Comparison of ENCODE assay signal across 20 cellular contexts in the genomic region with DNA sequence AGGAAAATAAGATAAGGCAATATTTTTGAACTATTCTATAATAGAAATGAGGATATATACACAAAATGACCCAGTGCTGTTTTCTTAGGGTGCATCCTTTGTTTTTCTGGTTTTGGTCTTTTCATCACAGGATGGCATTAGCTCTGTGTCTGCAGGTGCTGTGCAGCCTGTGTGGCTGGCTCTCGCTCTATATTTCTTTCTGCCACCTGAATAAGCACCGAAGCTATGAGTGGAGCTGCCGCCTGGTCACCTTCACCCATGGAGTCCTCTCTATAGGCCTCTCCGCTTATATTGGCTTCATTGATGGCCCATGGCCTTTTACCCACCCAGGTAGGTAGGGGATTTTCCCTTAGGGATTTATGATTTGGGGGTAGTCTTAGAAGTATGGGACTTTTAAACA. TPM values are rescaled to one million over a fixed set of nuclear protein-coding genes. Genes with fewer than 3 reads are reported as not detected.
DNase-seq lines count a peak whose midpoint lies in the region; ATAC-seq, FAIRE-seq and TF ChIP-seq lines count a peak whose summit lies in the region.
"Had no signal": no experiment of that assay in that cellular context is flagged by ENCODE, and none has a peak within 500 bp of the region (broad histone marks: within the 10 kb centered on the region; RNA-seq: fewer than 3 reads in every experiment).

No MANE protein-coding gene starts in this region.

- peak overlapping the region; percentile 25; the same call in 1 of the 2 replicates for H4K5ac ChIP-seq in IMR-90 (ENCODE audit: low read depth, low read length)

- H3K4ac ChIP-seq in IMR-90 (ENCODE audit: low read depth, low read length): no peak overlapping the region

- BruUV-seq in IMR-90 (replicated peaks; lab: Mats Ljungman, UMichigan): no TSS peak

- H3K14ac ChIP-seq in IMR-90 (replicated peaks; ENCODE audit: low read depth, low read length): 0 out of 2 replicates have a peak overlapping the region, but pooled peaks have one; percentile 34

- dilution Hi-C loops in IMR-90 (cut with HindIII; ENCODE audit: low sequenced_read_pairs, unreplicated experiment): no loop called here

- no peak overlapping the region for H3K56ac ChIP-seq in IMR-90 (ENCODE audit: extremely low read depth, insufficient read depth, low read length)

- H2AK9ac ChIP-seq in IMR-90 (replicated peaks; ENCODE audit: low read depth, low read length, poor library complexity): no peak overlapping the region

- TF ChIP-seq EP300 in A549 (IDR thresholded peaks at IDR 0.05): no peak

- no peaks in the 10 kb centered on the region for H3K9me3 Mint-ChIP-seq in nephron progenitor cell
- H3K9me3 Mint-ChIP-seq: activated CD4-positive, alpha-beta memory T cell treated with anti-CD3 and anti-CD28 coated beads for 36 hours; activated naive CD4-positive, alpha-beta T cell treated with anti-CD3 and anti-CD28 coated beads, Interleukin-2, amount 50 U/mL, for 24 hours; natural killer cell; stimulated activated memory B cell treated with anti-CD40 and anti-IgM and Interleukin-4, amounts not matched to agents 10 μg/mL and 1 μg/mL and 100 μg/mL, for 72 hours had no signal

- H3K36me3 ChIP-seq in IMR-90 (ENCODE audit: control insufficient read depth, insufficient read depth, low read length) (peaks cover 9% of the 10 kb centered on the region), brain microvascular endothelial cell (replicated peaks) (peaks cover 9% of the 10 kb centered on the region)

- CTCF ChIA-PET in A549 (lab: Yijun Ruan, JAX) (interaction anchor here (1.2 to 1.8 kb wide), 2 partner anchors 24 to 155 kb away, joined by 3 to 9 read pairs; no protein-coding TSS in a partner anchor), IMR-90 (lab: Yijun Ruan, JAX) (interaction anchor here (1.3 kb wide), 1 partner anchor 24 kb away, joined by 5 read pairs; no protein-coding TSS in a partner anchor)

- WGBS in A549 (ENCODE audit: missing lambda C conversion rate): 88% methylated on average over 4 of the region's 4 CpGs
- WGBS in IMR-90 (ENCODE audit: extremely low coverage in 2 of 2, insufficient read length in 1 of 2), 2 experiments: 90% methylated on average over 2 of the region's 4 CpGs; no CpG with 5 or more reads in 1 of the 2 experiments

- H3K4me2 ChIP-seq in A549: peak overlapping the region; percentile 78
- H3K4me2 ChIP-seq in IMR-90 (ENCODE audit: low read depth, low read length): 0 out of 2 replicates have a peak overlapping the region, but pooled peaks have one; percentile 26

- POLR2A ChIA-PET in A549 (lab: Yijun Ruan, JAX) (no interaction called here), IMR-90 (lab: Charles Lee; ENCODE audit: unreplicated experiment) (no interaction called here)

- no peak overlapping the region for H2AFZ ChIP-seq in IMR-90 (replicated peaks; ENCODE audit: low read length, poor library complexity)

- no peak overlapping the region; a peak in 1 of 4 replicates for H4K8ac ChIP-seq in IMR-90 (ENCODE audit: low read depth in 2 of 2, low read length in 2 of 2)

- H2BK15ac ChIP-seq in IMR-90 (ENCODE audit: low read depth, low read length): no peak overlapping the region

- no peak overlapping the region for H2BK20ac ChIP-seq in IMR-90 (ENCODE audit: low read depth, low read length)

- peak overlapping the region; percentile 67 for H2BK5ac ChIP-seq in IMR-90 (ENCODE audit: low read depth, low read length, poor library complexity, severe bottlenecking)

- peak overlapping the region; percentile 67; the same call in 1 of the 2 replicates for H2AK5ac ChIP-seq in IMR-90 (ENCODE audit: low read depth, low read length)

- H3K79me1 ChIP-seq in IMR-90 (ENCODE audit: low read depth in 1 of 2, low read length in 2 of 2): peaks cover 30 to 50% of the 10 kb centered on the region in 2 experiments

- H3K4me1 Mint-ChIP-seq in nephron progenitor cell: peaks cover 29% of the 10 kb centered on the region

- in situ Hi-C loops in IMR-90 (cut with MboI; ENCODE audit: low sequenced_read_pairs) (loop anchor here (25.0 kb wide), 1 partner anchor 110 kb away; no protein-coding TSS in a partner anchor), brain microvascular endothelial cell (cut with HindIII; ENCODE audit: low pct_ligation_motif_present, low sequenced_read_pairs) (no loop called here)

- TF ChIP-seq RAD21 in A549 (conservative IDR thresholded peaks at IDR 0.05 in 1 of 2, IDR thresholded peaks at IDR 0.05 in 1 of 2): no peak
- TF ChIP-seq RAD21 in IMR-90 (IDR thresholded peaks at IDR 0.05; ENCODE audit: low read length): no peak

- peak overlapping the region; percentile 84 for H3K4me3 Mint-ChIP-seq in nephron progenitor cell
- H3K4me3 Mint-ChIP-seq: activated CD4-positive, alpha-beta memory T cell treated with anti-CD3 and anti-CD28 coated beads for 36 hours; natural killer cell; stimulated activated memory B cell treated with anti-CD40 and anti-IgM and Interleukin-4, amounts not matched to agents 10 μg/mL and 1 μg/mL and 100 μg/mL, for 72 hours had no signal

- H4K91ac ChIP-seq in IMR-90 (ENCODE audit: insufficient read depth, low read depth, low read length): no peak overlapping the region

- H3K27me3 ChIP-seq in IMR-90 (ENCODE audit: control insufficient read depth, insufficient read depth, low read length): no peaks in the 10 kb centered on the region
- H3K27me3 ChIP-seq in brain microvascular endothelial cell (replicated peaks): no peaks in the 10 kb centered on the region
- H3K27me3 ChIP-seq in foreskin keratinocyte: no peaks in the 10 kb centered on the region
- H3K27me3 ChIP-seq: thyroid gland had no signal

- H4K20me1 ChIP-seq in IMR-90 (ENCODE audit: insufficient read depth, low read length): peaks cover 4% of the 10 kb centered on the region; the same call in 1 of the 2 replicates

- FAIRE-seq in A549 (lab: Jason Lieb, UNC): no peak
- FAIRE-seq: bronchial epithelial cell had no signal

- intact Hi-C loops in IMR-90 (cut with micrococcal nuclease): no loop called here

- no peak overlapping the region for H3K27ac ChIP-seq in A549
- peak overlapping the region; percentile 52; the same call in 1 of the 2 replicates for H3K27ac ChIP-seq in IMR-90 (ENCODE audit: insufficient read depth, low read length)
- peak overlapping the region; percentile 96 for H3K27ac ChIP-seq in brain microvascular endothelial cell
- no peak overlapping the region for H3K27ac ChIP-seq in foreskin keratinocyte
- H3K27ac ChIP-seq: lower lobe of right lung had no signal

- H3K4me3 ChIP-seq in A549: no peak overlapping the region
- H3K4me3 ChIP-seq in IMR-90 (ENCODE audit: insufficient read depth, low read depth, low read length): no peak overlapping the region
- no peak overlapping the region for H3K4me3 ChIP-seq in brain microvascular endothelial cell (ENCODE audit: low read depth, low read length)
- H3K4me3 ChIP-seq: lower lobe of right lung, thyroid gland had no signal

- no peak overlapping the region for H3K9ac ChIP-seq in IMR-90 (ENCODE audit: low read depth, low read length)

- TF ChIP-seq CTCF in A549 (IDR thresholded peaks at IDR 0.05) (no peak), IMR-90 (conservative IDR thresholded peaks at IDR 0.05; ENCODE audit: low read depth, low read length) (no peak), brain microvascular endothelial cell (IDR thresholded peaks at IDR 0.05; ENCODE audit: low read depth, low read length, missing control alignments) (no peak), nephron progenitor cell (IDR thresholded peaks at IDR 0.05) (no peak), foreskin keratinocyte (conservative IDR thresholded peaks at IDR 0.05) (no peak)

- peaks cover 26% of the 10 kb centered on the region for H3K36me3 Mint-ChIP-seq in nephron progenitor cell (ENCODE audit: low read depth)
- H3K36me3 Mint-ChIP-seq: activated CD4-positive, alpha-beta memory T cell treated with anti-CD3 and anti-CD28 coated beads for 36 hours; activated naive CD4-positive, alpha-beta T cell treated with anti-CD3 and anti-CD28 coated beads, Interleukin-2, amount 50 U/mL, for 24 hours; natural killer cell; stimulated activated memory B cell treated with anti-CD40 and anti-IgM and Interleukin-4, amounts not matched to agents 10 μg/mL and 1 μg/mL and 100 μg/mL, for 72 hours had no signal

- DNase-seq in A549 (ENCODE audit: low read depth in 1 of 2, low spot score in 1 of 2): no peak
- DNase-seq in IMR-90: no peak
- DNase-seq in brain microvascular endothelial cell: no peak
- no peak for DNase-seq in nephron progenitor cell
- DNase-seq in GDM1 (lab: John Stamatoyannopoulos, UW): no peak
- DNase-seq in foreskin keratinocyte: no peak
- no peak for DNase-seq in AG20443 (ENCODE audit: low spot score)
- DNase-seq: activated CD4-positive, alpha-beta memory T cell treated with anti-CD3 and anti-CD28 coated beads for 36 hours; DMS79 treated with DMSO at 0.1 percent for 48 hours; lower lobe of right lung; natural killer cell; NCI-H1436 treated with DMSO at 0.1 percent for 48 hours; NCI-H82; SW 1271; thyroid gland had no signal

- TF ChIP-seq POLR2A in A549 (IDR thresholded peaks at IDR 0.05; ENCODE audit: low read length) (no peak), IMR-90 (IDR thresholded peaks at IDR 0.05; ENCODE audit: low read depth, low read length) (no peak)

- H3K23ac ChIP-seq in IMR-90 (ENCODE audit: low read depth, low read length): no peak overlapping the region

- H3K9me1 ChIP-seq in IMR-90 (ENCODE audit: insufficient read depth, low read length): peaks cover 18% of the 10 kb centered on the region

- ATAC-seq in A549: no peak
- no peak for ATAC-seq in IMR-90 (ENCODE audit: low read depth)
- no peak for ATAC-seq in foreskin keratinocyte
- ATAC-seq in HG02588 (IDR thresholded peaks at IDR 0.05; ENCODE audit: unreplicated experiment): no peak
- ATAC-seq: esophagus mucosa; lower lobe of right lung; natural killer cell; stimulated activated memory B cell treated with anti-CD40 and anti-IgM and Interleukin-4, amounts not matched to agents 10 μg/mL and 1 μg/mL and 100 μg/mL, for 72 hours had no signal

- H3K9me3 ChIP-seq in A549: no peaks in the 10 kb centered on the region
- no peaks in the 10 kb centered on the region for H3K9me3 ChIP-seq in IMR-90 (ENCODE audit: control insufficient read depth, insufficient read depth, low read length)
- H3K9me3 ChIP-seq: lower lobe of right lung, thyroid gland had no signal

- no peak overlapping the region for H3K18ac ChIP-seq in IMR-90 (ENCODE audit: low read depth, low read length)

- H3K4me1 ChIP-seq in A549: peaks cover 37% of the 10 kb centered on the region
- peaks cover 15% of the 10 kb centered on the region for H3K4me1 ChIP-seq in IMR-90 (ENCODE audit: control insufficient read depth, insufficient read depth, low read length)
- H3K4me1 ChIP-seq in foreskin keratinocyte: peaks cover 21% of the 10 kb centered on the region

- H3K27me3 Mint-ChIP-seq in nephron progenitor cell (ENCODE audit: low read depth, poor library complexity): peaks cover 15% of the 10 kb centered on the region

- peak overlapping the region; percentile 9 for H3K27ac Mint-ChIP-seq in nephron progenitor cell
- H3K27ac Mint-ChIP-seq: activated CD4-positive, alpha-beta memory T cell treated with anti-CD3 and anti-CD28 coated beads for 36 hours; activated naive CD4-positive, alpha-beta T cell treated with anti-CD3 and anti-CD28 coated beads, Interleukin-2, amount 50 U/mL, for 24 hours; natural killer cell; stimulated activated memory B cell treated with anti-CD40 and anti-IgM and Interleukin-4, amounts not matched to agents 10 μg/mL and 1 μg/mL and 100 μg/mL, for 72 hours had no signal

- no peak overlapping the region for H2BK120ac ChIP-seq in IMR-90 (ENCODE audit: low read depth, low read length)

RNA-seq across cellular contexts. Expression of a gene that starts 2.2 kb away (rescaled TPM):
- polyA plus RNA-seq in A549 (2011; rRNA removed) (12.9 TPM in 2 replicates), A549 (2017; fragmentation: RNase III; extraction: RNeasy Plus Mini Kit Qiagen cat#74134 plus additional on column Dnase treatment) (5.8 to 6.1 TPM (median 6.0 TPM) in 3 replicates), IMR-90 (2012; rRNA removed) (6.8 and 9.5 TPM in 2 replicates), foreskin keratinocyte (4.1 and 4.2 TPM in 2 replicates)
- 5.0 and 5.3 TPM in 2 replicates for polyA plus RNA-seq in A549 (2012; cell fraction: cytosol; rRNA removed)
- polyA plus RNA-seq in A549 (2012; cell fraction: nucleus; rRNA removed): 3.8 and 8.8 TPM in 2 replicates
- polyA minus RNA-seq in A549 (2011; rRNA and poly(A)+ RNA removed): 9.5 and 10.1 TPM in 2 replicates
- total RNA-seq in IMR-90 (2012; rRNA removed) (11.5 and 11.7 TPM in 2 replicates), foreskin keratinocyte (2.7 and 3.4 TPM in 2 replicates)
- polyA plus RNA-seq in IMR-90 (2012; cell fraction: cytosol; rRNA removed): 3.3 and 6.1 TPM in 2 replicates
- polyA plus RNA-seq in IMR-90 (2012; cell fraction: nucleus; rRNA removed; ENCODE audit: low replicate concordance): 7.4 and 38.8 TPM in 2 replicates
- total RNA-seq: natural killer cell had no signal

RNA-seq across cellular contexts. Expression of a gene that starts 8.9 kb away (rescaled TPM):
- polyA plus RNA-seq in A549 (2011; rRNA removed): 27.2 and 31.5 TPM in 2 replicates
- polyA plus RNA-seq in A549 (2012; cell fraction: cytosol; rRNA removed): 4.0 and 4.9 TPM in 2 replicates
- polyA plus RNA-seq in A549 (2012; cell fraction: nucleus; rRNA removed): 2.7 and 4.8 TPM in 2 replicates
- 16.4 to 18.0 TPM (median 16.7 TPM) in 3 replicates for polyA plus RNA-seq in A549 (2017; fragmentation: RNase III; extraction: RNeasy Plus Mini Kit Qiagen cat#74134 plus additional on column Dnase treatment)
- polyA minus RNA-seq in A549 (2011; rRNA and poly(A)+ RNA removed): 48.9 and 49.8 TPM in 2 replicates
- 115 and 131 TPM in 2 replicates for total RNA-seq in IMR-90 (2012; rRNA removed)
- 20.0 and 25.5 TPM in 2 replicates for polyA plus RNA-seq in IMR-90 (2012; rRNA removed)
- polyA plus RNA-seq in IMR-90 (2012; cell fraction: cytosol; rRNA removed): 4.8 and 7.0 TPM in 2 replicates
- polyA plus RNA-seq in IMR-90 (2012; cell fraction: nucleus; rRNA removed; ENCODE audit: low replicate concordance): 4.6 and 29.2 TPM in 2 replicates
- total RNA-seq in foreskin keratinocyte: 61.3 and 66.7 TPM in 2 replicates
- polyA plus RNA-seq in foreskin keratinocyte: 7.2 and 8.2 TPM in 2 replicates

Comparison
In these comparisons a context has a peak if more than half of its experiments do, and no peak if none do; other contexts are left out.
1. H3K27ac ChIP-seq: peak in IMR-90 (single experiment) and brain microvascular endothelial cell (single experiment); none in A549 (0 of 2) and foreskin keratinocyte (single experiment).